8 cellular contexts compared by ENCODE assay signal in the genomic region with DNA sequence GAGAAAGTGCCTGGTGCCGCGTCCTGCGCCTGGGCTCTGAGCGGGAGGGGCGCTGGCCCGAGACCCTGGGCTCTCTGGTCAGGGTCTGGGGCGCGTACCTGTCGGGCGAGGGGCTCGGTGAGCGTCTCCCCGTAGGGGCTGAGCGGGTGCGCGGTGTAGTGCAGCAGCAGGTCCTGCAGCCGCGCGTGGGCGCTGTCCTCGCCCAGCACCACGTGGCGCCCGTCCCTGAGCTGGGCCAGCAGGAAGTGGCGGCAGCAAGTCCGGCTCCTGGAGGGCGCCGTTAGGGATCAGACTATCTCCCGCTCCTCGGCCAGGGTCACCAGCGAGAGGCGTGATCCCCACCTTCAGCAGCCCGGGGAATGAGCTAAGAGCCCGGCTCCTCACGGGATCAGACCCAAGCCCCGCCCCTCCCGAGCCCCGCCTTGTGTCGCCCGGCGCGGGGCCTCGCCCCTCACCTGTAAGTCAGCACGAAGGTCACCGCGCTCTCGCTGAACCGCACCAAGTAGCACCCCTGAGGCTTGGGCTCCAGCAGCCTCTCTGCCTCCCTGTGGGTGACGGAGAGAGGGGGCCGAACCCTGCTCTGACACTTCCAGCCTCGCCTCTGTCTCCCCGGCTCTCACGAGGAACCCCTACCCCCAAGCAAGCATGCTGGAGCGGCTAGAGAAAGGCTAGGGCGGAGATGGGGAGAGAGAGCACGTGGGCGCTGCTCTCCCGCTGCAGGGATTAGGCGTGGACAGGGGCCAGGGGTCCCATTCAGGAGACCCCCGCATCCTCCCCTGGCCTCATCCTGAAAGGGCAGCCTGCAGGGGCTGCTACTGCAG. TPM values are rescaled to one million over a fixed set of nuclear protein-coding genes. Genes with fewer than 3 reads are reported as not detected.
DNase-seq lines count a peak whose midpoint lies in the region; ATAC-seq lines count a peak whose summit lies in the region.

No MANE protein-coding gene starts in this region.

- peak; percentile 32 to 35 for ATAC-seq in activated T-cell treated with anti-CD3 and anti-CD28 coated beads, Interleukin-2, amount 50 U/mL, for 4 hours
- ATAC-seq in natural killer cell treated with Interleukin-12 subunit alpha and Interleukin-12 subunit beta and Interleukin-15 and Interleukin-18, amount 100 ng/mL, for 72 hours: peak; percentile 52 to 56

- H3K4me3 Mint-ChIP-seq in activated T-cell treated with anti-CD3 and anti-CD28 coated beads, Interleukin-2, amount 50 U/mL, for 4 hours: peak overlapping the region; percentile 81
- peak overlapping the region; percentile 95 for H3K4me3 Mint-ChIP-seq in natural killer cell treated with Interleukin-12 subunit alpha and Interleukin-12 subunit beta and Interleukin-15 and Interleukin-18, amount 100 ng/mL, for 72 hours

- H3K27ac Mint-ChIP-seq in natural killer cell treated with Interleukin-12 subunit alpha and Interleukin-12 subunit beta and Interleukin-15 and Interleukin-18, amount 100 ng/mL, for 72 hours: peak overlapping the region; percentile 93 to 99

- no peaks in the 10 kb centered on the region for H3K27me3 Mint-ChIP-seq in activated T-cell treated with anti-CD3 and anti-CD28 coated beads, Interleukin-2, amount 50 U/mL, for 4 hours (ENCODE audit: low read depth)
- H3K27me3 Mint-ChIP-seq in natural killer cell treated with Interleukin-12 subunit alpha and Interleukin-12 subunit beta and Interleukin-15 and Interleukin-18, amount 100 ng/mL, for 72 hours: no peaks in the 10 kb centered on the region

- no peaks in the 10 kb centered on the region for H3K9me3 Mint-ChIP-seq in activated T-cell treated with anti-CD3 and anti-CD28 coated beads, Interleukin-2, amount 50 U/mL, for 4 hours
- no peaks in the 10 kb centered on the region for H3K9me3 Mint-ChIP-seq in natural killer cell treated with Interleukin-12 subunit alpha and Interleukin-12 subunit beta and Interleukin-15 and Interleukin-18, amount 100 ng/mL, for 72 hours

- DNase-seq in NCI-H748 (lab: John Stamatoyannopoulos, UW; ENCODE audit: unreplicated experiment) (peak; percentile 72), NCI-H748 treated with DMSO at 0.1 percent for 48 hours (lab: John Stamatoyannopoulos, UW) (no peak), NCI-H69 (lab: John Stamatoyannopoulos, UW) (peak; percentile 89), fibroblast of gingiva (ENCODE audit: low read depth) (peak; percentile 43), SK-N-DZ (ENCODE audit: low spot score) (no peak)
- DNase-seq in activated T-cell treated with anti-CD3 and anti-CD28 coated beads, Interleukin-2, amount 50 U/mL, for 4 hours: peak; percentile 81
- DNase-seq in natural killer cell treated with Interleukin-12 subunit alpha and Interleukin-12 subunit beta and Interleukin-15 and Interleukin-18, amount 100 ng/mL, for 72 hours (ENCODE audit: low spot score): peak; percentile 81
- peak; percentile 54 to 81 (median 68) for DNase-seq in stimulated activated naive CD4-positive, alpha-beta T cell (lab: John Stamatoyannopoulos, UW)

- H3K4me1 Mint-ChIP-seq in activated T-cell treated with anti-CD3 and anti-CD28 coated beads, Interleukin-2, amount 50 U/mL, for 4 hours (ENCODE audit: low read depth): peaks cover 58% of the 10 kb centered on the region
- H3K4me1 Mint-ChIP-seq in natural killer cell treated with Interleukin-12 subunit alpha and Interleukin-12 subunit beta and Interleukin-15 and Interleukin-18, amount 100 ng/mL, for 72 hours (ENCODE audit: low read depth in 2 of 2): peaks cover 74 to 75% of the 10 kb centered on the region in 2 donors

- H3K36me3 Mint-ChIP-seq in activated T-cell treated with anti-CD3 and anti-CD28 coated beads, Interleukin-2, amount 50 U/mL, for 4 hours (ENCODE audit: insufficient read depth): peaks cover 45% of the 10 kb centered on the region
- peaks cover 31% of the 10 kb centered on the region for H3K36me3 Mint-ChIP-seq in natural killer cell treated with Interleukin-12 subunit alpha and Interleukin-12 subunit beta and Interleukin-15 and Interleukin-18, amount 100 ng/mL, for 72 hours

RNA-seq across cellular contexts. Expression of a gene that starts 2.7 kb away (rescaled TPM):
- total RNA-seq in activated T-cell treated with anti-CD3 and anti-CD28 coated beads, Interleukin-2, amount 50 U/mL, for 4 hours: 100 to 1,000 TPM; 200 to 245 (median 214) TPM
- total RNA-seq in natural killer cell treated with Interleukin-12 subunit alpha and Interleukin-12 subunit beta and Interleukin-15 and Interleukin-18, amount 100 ng/mL, for 72 hours: 100 to 1,000 TPM; 153 to 188 TPM
- polyA plus RNA-seq in SK-N-DZ (2014; cell fraction: cytosol; rRNA removed): 0.61 and 3.2 TPM in 2 replicates
- polyA plus RNA-seq in SK-N-DZ (2014; cell fraction: nucleus; rRNA removed): 1.4 and 3.3 TPM in 2 replicates

RNA-seq across cellular contexts. Expression of a gene that starts 45.0 kb away (rescaled TPM):
- under 1 TPM in 1 of 3 donors, not detected in 2; 0.11 TPM for total RNA-seq in activated T-cell treated with anti-CD3 and anti-CD28 coated beads, Interleukin-2, amount 50 U/mL, for 4 hours
- under 1 TPM; 0.14 TPM for total RNA-seq in natural killer cell treated with Interleukin-12 subunit alpha and Interleukin-12 subunit beta and Interleukin-15 and Interleukin-18, amount 100 ng/mL, for 72 hours
- 0.45 and 1.3 TPM in 2 replicates for polyA plus RNA-seq in SK-N-DZ (2014; cell fraction: cytosol; rRNA removed)
- polyA plus RNA-seq in SK-N-DZ (2014; cell fraction: nucleus; rRNA removed): 9.1 and 10.2 TPM in 2 replicates

RNA-seq across cellular contexts. Expression of a gene that starts 46.6 kb away (rescaled TPM):
- 100 to 1,000 TPM; 108 to 111 (median 111) TPM for total RNA-seq in activated T-cell treated with anti-CD3 and anti-CD28 coated beads, Interleukin-2, amount 50 U/mL, for 4 hours
- total RNA-seq in natural killer cell treated with Interleukin-12 subunit alpha and Interleukin-12 subunit beta and Interleukin-15 and Interleukin-18, amount 100 ng/mL, for 72 hours: 100 to 1,000 TPM in 1 of 2 donors, 10 to 100 TPM in 1; 86.2 to 116 TPM
- polyA plus RNA-seq in SK-N-DZ (2014; cell fraction: cytosol; rRNA removed): 50.6 and 54.6 TPM in 2 replicates
- 27.8 and 36.4 TPM in 2 replicates for polyA plus RNA-seq in SK-N-DZ (2014; cell fraction: nucleus; rRNA removed)

RNA-seq across cellular contexts. Expression of a gene that starts 46.7 kb away (rescaled TPM):
- 1 to 10 TPM in 2 of 3 donors, under 1 TPM in 1; 0.55 to 2.4 (median 1.8) TPM for total RNA-seq in activated T-cell treated with anti-CD3 and anti-CD28 coated beads, Interleukin-2, amount 50 U/mL, for 4 hours
- 1 to 10 TPM; 1.4 to 8.1 TPM for total RNA-seq in natural killer cell treated with Interleukin-12 subunit alpha and Interleukin-12 subunit beta and Interleukin-15 and Interleukin-18, amount 100 ng/mL, for 72 hours
- 11.7 and 16.8 TPM in 2 replicates for polyA plus RNA-seq in SK-N-DZ (2014; cell fraction: cytosol; rRNA removed)
- polyA plus RNA-seq in SK-N-DZ (2014; cell fraction: nucleus; rRNA removed): 42.6 and 46.0 TPM in 2 replicates

Comparison
In these comparisons a context has a peak if more than half of its experiments do, and no peak if none do; other contexts are left out.
1. DNase-seq: peak in NCI-H748 (single experiment), NCI-H69 (single experiment), activated T-cell treated with anti-CD3 and anti-CD28 coated beads, Interleukin-2, amount 50 U/mL, for 4 hours (single experiment), fibroblast of gingiva (single experiment), natural killer cell treated with Interleukin-12 subunit alpha and Interleukin-12 subunit beta and Interleukin-15 and Interleukin-18, amount 100 ng/mL, for 72 hours (single experiment) and stimulated activated naive CD4-positive, alpha-beta T cell (6 of 6); none in NCI-H748 treated with DMSO at 0.1 percent for 48 hours (single experiment) and SK-N-DZ (single experiment).